Comparison of ENCODE assay signal across 2 cellular contexts in the genomic region with DNA sequence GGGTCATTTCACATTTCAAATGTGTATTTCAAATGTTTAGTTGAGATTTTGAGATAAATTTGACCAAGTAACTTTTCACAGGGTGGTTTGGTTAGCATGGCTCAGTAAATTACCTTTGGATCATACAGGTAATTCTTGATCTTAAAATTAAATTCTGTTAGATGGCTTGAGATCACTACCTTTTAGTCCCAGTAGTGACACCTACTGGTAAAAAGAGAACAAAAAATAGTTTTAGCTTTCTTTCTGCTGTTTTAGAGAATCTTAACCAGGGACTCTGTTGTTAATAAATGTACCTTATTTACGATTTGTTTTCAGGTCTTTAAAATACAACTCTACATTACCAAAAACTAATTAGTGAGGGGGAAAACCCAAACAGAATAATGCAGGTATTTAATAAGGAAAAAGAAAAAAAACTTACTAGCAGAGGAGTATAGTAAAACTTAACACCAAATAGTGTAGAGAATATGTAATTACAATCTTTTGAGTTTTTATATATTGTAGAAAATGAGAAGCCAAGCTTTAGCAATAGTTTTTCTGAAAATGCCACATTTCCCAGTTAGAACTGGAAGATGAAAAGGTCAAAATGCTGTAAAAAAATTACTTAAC.
TF ChIP-seq lines count a peak whose summit lies in the region.

No MANE protein-coding gene starts in this region.

TF ChIP-seq in IMR-90, 13 proteins besides CTCF, POLR2A, EP300 and RAD21 (continued from another document):
- TF ChIP-seq, protein P1, sequence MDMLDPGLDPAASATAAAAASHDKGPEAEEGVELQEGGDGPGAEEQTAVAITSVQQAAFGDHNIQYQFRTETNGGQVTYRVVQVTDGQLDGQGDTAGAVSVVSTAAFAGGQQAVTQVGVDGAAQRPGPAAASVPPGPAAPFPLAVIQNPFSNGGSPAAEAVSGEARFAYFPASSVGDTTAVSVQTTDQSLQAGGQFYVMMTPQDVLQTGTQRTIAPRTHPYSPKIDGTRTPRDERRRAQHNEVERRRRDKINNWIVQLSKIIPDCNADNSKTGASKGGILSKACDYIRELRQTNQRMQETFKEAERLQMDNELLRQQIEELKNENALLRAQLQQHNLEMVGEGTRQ (IDR thresholded peaks at IDR 0.05; ENCODE audit: low read depth, low read length): no peak
- TF ChIP-seq FOS (IDR thresholded peaks at IDR 0.05; ENCODE audit: low read depth, low read length): no peak
TF ChIP-seq in IMR-90: peak in this region for 1.

TF ChIP-seq in GM12878, 131 proteins besides CTCF, POLR2A, EP300 and RAD21 (continued from another document):
- TF ChIP-seq, protein P2, sequence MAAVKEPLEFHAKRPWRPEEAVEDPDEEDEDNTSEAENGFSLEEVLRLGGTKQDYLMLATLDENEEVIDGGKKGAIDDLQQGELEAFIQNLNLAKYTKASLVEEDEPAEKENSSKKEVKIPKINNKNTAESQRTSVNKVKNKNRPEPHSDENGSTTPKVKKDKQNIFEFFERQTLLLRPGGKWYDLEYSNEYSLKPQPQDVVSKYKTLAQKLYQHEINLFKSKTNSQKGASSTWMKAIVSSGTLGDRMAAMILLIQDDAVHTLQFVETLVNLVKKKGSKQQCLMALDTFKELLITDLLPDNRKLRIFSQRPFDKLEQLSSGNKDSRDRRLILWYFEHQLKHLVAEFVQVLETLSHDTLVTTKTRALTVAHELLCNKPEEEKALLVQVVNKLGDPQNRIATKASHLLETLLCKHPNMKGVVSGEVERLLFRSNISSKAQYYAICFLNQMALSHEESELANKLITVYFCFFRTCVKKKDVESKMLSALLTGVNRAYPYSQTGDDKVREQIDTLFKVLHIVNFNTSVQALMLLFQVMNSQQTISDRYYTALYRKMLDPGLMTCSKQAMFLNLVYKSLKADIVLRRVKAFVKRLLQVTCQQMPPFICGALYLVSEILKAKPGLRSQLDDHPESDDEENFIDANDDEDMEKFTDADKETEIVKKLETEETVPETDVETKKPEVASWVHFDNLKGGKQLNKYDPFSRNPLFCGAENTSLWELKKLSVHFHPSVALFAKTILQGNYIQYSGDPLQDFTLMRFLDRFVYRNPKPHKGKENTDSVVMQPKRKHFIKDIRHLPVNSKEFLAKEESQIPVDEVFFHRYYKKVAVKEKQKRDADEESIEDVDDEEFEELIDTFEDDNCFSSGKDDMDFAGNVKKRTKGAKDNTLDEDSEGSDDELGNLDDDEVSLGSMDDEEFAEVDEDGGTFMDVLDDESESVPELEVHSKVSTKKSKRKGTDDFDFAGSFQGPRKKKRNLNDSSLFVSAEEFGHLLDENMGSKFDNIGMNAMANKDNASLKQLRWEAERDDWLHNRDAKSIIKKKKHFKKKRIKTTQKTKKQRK (IDR thresholded peaks at IDR 0.05; ENCODE audit: low read depth, low read length): no peak
- TF ChIP-seq SMC3 (IDR thresholded peaks at IDR 0.05; ENCODE audit: borderline replicate concordance, low read length): peak; percentile 45; the same call in 1 of the 2 replicates
